In the genomic region with DNA sequence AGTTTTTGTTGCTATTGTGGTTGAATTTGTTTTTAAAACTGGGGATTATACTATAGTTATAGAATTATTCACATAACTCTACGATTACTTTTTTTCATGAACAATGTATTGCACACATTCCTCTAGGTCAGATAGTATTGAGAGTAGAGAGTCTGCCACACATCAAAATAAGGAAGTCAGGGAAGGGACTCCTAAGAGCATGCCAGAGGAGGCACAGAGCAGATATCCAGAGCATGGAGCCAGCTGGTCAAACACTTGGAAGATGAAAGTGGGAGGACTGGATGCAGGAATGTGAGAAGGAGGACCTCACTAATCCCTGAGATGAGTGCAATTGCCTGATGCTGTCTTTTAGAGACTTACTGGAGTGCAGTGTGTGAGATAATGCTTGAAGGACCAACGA, we compare ENCODE assay signal across 17 cellular contexts. TPM values are rescaled to one million over a fixed set of nuclear protein-coding genes. Genes with fewer than 3 reads are reported as not detected.
"Had no signal": no experiment of that assay in that cellular context is flagged by ENCODE, and none has a peak within 500 bp of the region (broad histone marks: within the 10 kb centered on the region; RNA-seq: fewer than 3 reads in every experiment).

No MANE protein-coding gene starts in this region.

- H3K27ac ChIP-seq: cardiac muscle cell, esophagus muscularis mucosa, foreskin keratinocyte, uterus had no signal

- H3K4me3 ChIP-seq: cardiac muscle cell, esophagus muscularis mucosa, uterus had no signal

- H3K9me3 ChIP-seq: esophagus muscularis mucosa, uterus had no signal

- H3K36me3 ChIP-seq: cardiac muscle cell, esophagus muscularis mucosa, uterus had no signal

- H3K27me3 ChIP-seq: cardiac muscle cell, esophagus muscularis mucosa, foreskin keratinocyte, uterus had no signal

- H3K4me1 ChIP-seq: esophagus muscularis mucosa, foreskin keratinocyte, uterus had no signal

- DNase-seq: activated CD4-positive, alpha-beta T cell treated with anti-CD3 and anti-CD28 coated beads for 4 hours; activated CD8-positive, alpha-beta memory T cell treated with anti-CD3 and anti-CD28 coated beads, Interleukin-2, amount 50 U/mL, for 4 hours; activated CD8-positive, alpha-beta T cell treated with anti-CD3 and anti-CD28 coated beads for 36 hours; activated naive CD4-positive, alpha-beta T cell treated with anti-CD3 and anti-CD28 coated beads for 36 hours; foreskin keratinocyte; head of caudate nucleus; left colon; mesenchymal stem cell; stimulated activated CD4-positive, alpha-beta T cell treated with anti-CD3 and anti-CD28 coated beads, Interleukin-2, amount 100 ng/mL, for 24 hours; stimulated activated naive CD8-positive, alpha-beta T cell treated with anti-CD3 and anti-CD28 coated beads, Interleukin-15, Interleukin-2, amounts not matched to agents 100 U/mL and 50 U/mL, for 24 hours; T-helper 9 cell; uterus had no signal

- ATAC-seq: activated CD8-positive, alpha-beta T cell treated with anti-CD3 and anti-CD28 coated beads for 36 hours; left colon; sciatic nerve; stimulated activated naive CD8-positive, alpha-beta T cell treated with anti-CD3 and anti-CD28 coated beads, Interleukin-15, Interleukin-2, amounts not matched to agents 100 U/mL and 50 U/mL, for 24 hours had no signal

RNA-seq across cellular contexts. Expression of a gene that starts 15.8 kb away (rescaled TPM):
- total RNA-seq: activated CD8-positive, alpha-beta T cell treated with anti-CD3 and anti-CD28 coated beads for 36 hours; activated naive CD4-positive, alpha-beta T cell treated with anti-CD3 and anti-CD28 coated beads for 36 hours; activated T-helper 1 cell treated with anti-CD3 and anti-CD28 coated beads, Interleukin-12 subunit alpha, Interleukin-12 subunit beta, Interleukin-2, Interleukin-4 antibody, amounts not matched to agents 30 ng/mL and 10 ng/mL and 1 ng/mL, durations not matched to agents 14 hours and 24 hours and 36 hours had no signal
- polyA plus RNA-seq: neural cell had no signal
